22 cellular contexts compared by ENCODE assay signal in genomic region chr4:149699642-149700041, GRCh38.
"Had no signal": no experiment of that assay in that cellular context is flagged by ENCODE, and none has a peak within 500 bp of the region (broad histone marks: within the 10 kb centered on the region; RNA-seq: fewer than 3 reads in every experiment).

No MANE protein-coding gene starts in this region.

- H3K9me3 ChIP-seq: colonic mucosa, esophagus muscularis mucosa, left lung had no signal

- H3K4me3 ChIP-seq: colonic mucosa, esophagus muscularis mucosa, heart right ventricle, left lung, lung had no signal

- H3K27me3 ChIP-seq: colonic mucosa, esophagus muscularis mucosa, foreskin keratinocyte, heart right ventricle, left lung had no signal

- H3K36me3 ChIP-seq: colonic mucosa, esophagus muscularis mucosa, heart right ventricle, left lung had no signal

- H3K4me1 ChIP-seq: colonic mucosa, esophagus muscularis mucosa, foreskin keratinocyte, heart right ventricle, left lung had no signal

- DNase-seq: colonic mucosa; cortex of kidney; effector CD4-positive, alpha-beta T cell; effector memory CD4-positive, alpha-beta T cell; foreskin keratinocyte; glutamatergic neuron; head of caudate nucleus; heart right ventricle; hippocampal formation; immature natural killer cell; islet precursor cell; kidney; kidney glomerular epithelial cell; left lung; left ventricle myocardium superior; mammary epithelial cell; mesendoderm; midbrain; naive B cell; naive thymus-derived CD8-positive, alpha-beta T cell had no signal

- ATAC-seq: foreskin keratinocyte; heart right ventricle; left lung; left ventricle myocardium superior; naive thymus-derived CD8-positive, alpha-beta T cell had no signal

- H3K27ac ChIP-seq: colonic mucosa, esophagus muscularis mucosa, foreskin keratinocyte, heart right ventricle, left lung had no signal
